In genomic region chr5:119131530-119132313, GRCh38 we compare ENCODE assay signal across 17 cellular contexts.
DNase-seq lines count a peak whose midpoint lies in the region; ATAC-seq and TF ChIP-seq lines count a peak whose summit lies in the region.
"Had no signal": no experiment of that assay in that cellular context is flagged by ENCODE, and none has a peak within 500 bp of the region (broad histone marks: within the 10 kb centered on the region; RNA-seq: fewer than 3 reads in every experiment).

No MANE protein-coding gene starts in this region.

- H3K4me1 ChIP-seq in IMR-90 (ENCODE audit: control insufficient read depth, insufficient read depth, low read length) (no peaks in the 10 kb centered on the region), vagina (no peaks in the 10 kb centered on the region)

- no peak overlapping the region for H3K56ac ChIP-seq in IMR-90 (ENCODE audit: extremely low read depth, insufficient read depth, low read length)

- no peak overlapping the region for H3K14ac ChIP-seq in IMR-90 (replicated peaks; ENCODE audit: low read depth, low read length)

- H3K4ac ChIP-seq in IMR-90 (ENCODE audit: low read depth, low read length) = no peak overlapping the region

- no peaks in the 10 kb centered on the region for H3K9me1 ChIP-seq in IMR-90 (ENCODE audit: insufficient read depth, low read length)

- no peak overlapping the region for H2AK5ac ChIP-seq in IMR-90 (ENCODE audit: low read depth, low read length)

- no peak for TF ChIP-seq RAD21 in IMR-90 (IDR thresholded peaks at IDR 0.05; ENCODE audit: low read length)

- POLR2A ChIA-PET in IMR-90 (lab: Charles Lee; ENCODE audit: unreplicated experiment) = no interaction called here

- H3K4me3 ChIP-seq in IMR-90 (ENCODE audit: insufficient read depth, low read depth, low read length) (no peak overlapping the region), retinal pigment epithelial cell (ENCODE audit: low read length) (no peak overlapping the region), vagina (no peak overlapping the region)
- H3K4me3 ChIP-seq: GM23338 had no signal

- DNase-seq in AG08396 (ENCODE audit: low spot score) = peak; percentile 7
- DNase-seq in IMR-90 = peak; percentile 19
- DNase-seq in glomerular visceral epithelial cell (ENCODE audit: extremely low spot score) = peak; percentile 24
- peak; percentile 19 for DNase-seq in retinal pigment epithelial cell (ENCODE audit: low read depth)
- DNase-seq in vagina (ENCODE audit: extremely low spot score in 2 of 2) = no peak
- no peak for DNase-seq in left ventricle myocardium superior
- DNase-seq in iPS-NIHi11 (ENCODE audit: low spot score) = no peak
- DNase-seq: AML-193, COR-L47, KG1, NCI-H1048, NCI-H1436 treated with DMSO at 0.1 percent for 48 hours, NCI-H2081, NCI-H510A, NCI-H774 had no signal

- H3K36me3 ChIP-seq in IMR-90 (ENCODE audit: control insufficient read depth, insufficient read depth, low read length) (peaks cover 8% of the 10 kb centered on the region; the same call in 1 of the 2 replicates), vagina (peaks cover 0 to 39% of the 10 kb centered on the region in 2 donors)

- H4K5ac ChIP-seq in IMR-90 (ENCODE audit: low read depth, low read length) = no peak overlapping the region

- in situ Hi-C loops in IMR-90 (cut with MboI; ENCODE audit: low sequenced_read_pairs) = no loop called here

- H3K27me3 ChIP-seq in IMR-90 (ENCODE audit: control insufficient read depth, insufficient read depth, low read length) (no peaks in the 10 kb centered on the region), vagina (no peaks in the 10 kb centered on the region)

- ATAC-seq in IMR-90 (ENCODE audit: low read depth) (no peak), left ventricle myocardium superior (no peak)
- ATAC-seq: GM23338, HCT116 had no signal

- H3K9me3 ChIP-seq in IMR-90 (ENCODE audit: control insufficient read depth, insufficient read depth, low read length) (no peaks in the 10 kb centered on the region), vagina (no peaks in the 10 kb centered on the region)

- no peaks in the 10 kb centered on the region for H3K79me1 ChIP-seq in IMR-90 (ENCODE audit: low read depth in 1 of 2, low read length in 2 of 2)

- no TSS peak for BruUV-seq in IMR-90 (replicated peaks; lab: Mats Ljungman, UMichigan)

- no peak overlapping the region for H2BK20ac ChIP-seq in IMR-90 (ENCODE audit: low read depth, low read length)

- intact Hi-C loops in IMR-90 (cut with micrococcal nuclease) = no loop called here
- intact Hi-C loops in vagina (cut with DNase I) = no loop called here
- intact Hi-C loops in left ventricle myocardium superior (cut with micrococcal nuclease) = no loop called here

- no peak overlapping the region for H3K9ac ChIP-seq in IMR-90 (ENCODE audit: low read depth, low read length)

- no peak overlapping the region for H2BK120ac ChIP-seq in IMR-90 (ENCODE audit: low read depth, low read length)

- no peak for TF ChIP-seq CTCF in IMR-90 (conservative IDR thresholded peaks at IDR 0.05; ENCODE audit: low read depth, low read length)
- no peak for TF ChIP-seq CTCF in retinal pigment epithelial cell (conservative IDR thresholded peaks at IDR 0.05; ENCODE audit: low read depth, low read length)
- no peak for TF ChIP-seq CTCF in vagina (IDR thresholded peaks at IDR 0.05)

- H2BK5ac ChIP-seq in IMR-90 (ENCODE audit: low read depth, low read length, poor library complexity, severe bottlenecking) = no peak overlapping the region

- H4K91ac ChIP-seq in IMR-90 (ENCODE audit: insufficient read depth, low read depth, low read length) = no peak overlapping the region

- dilution Hi-C loops in IMR-90 (cut with HindIII; ENCODE audit: low sequenced_read_pairs, unreplicated experiment) = no loop called here

- no peak overlapping the region for H3K4me2 ChIP-seq in IMR-90 (ENCODE audit: low read depth, low read length)
- H3K4me2 ChIP-seq: GM23338 had no signal

- no peak overlapping the region for H3K18ac ChIP-seq in IMR-90 (ENCODE audit: low read depth, low read length)

- CTCF ChIA-PET in IMR-90 (lab: Yijun Ruan, JAX) = no interaction called here

- H3K23ac ChIP-seq in IMR-90 (ENCODE audit: low read depth, low read length) = no peak overlapping the region

- H2AFZ ChIP-seq in IMR-90 (replicated peaks; ENCODE audit: low read length, poor library complexity) = no peak overlapping the region
- H2AFZ ChIP-seq: GM23338 had no signal

- WGBS in IMR-90 (ENCODE audit: extremely low coverage in 2 of 2, insufficient read length in 1 of 2), 2 experiments = no CpG with 5 or more reads among the region's 2 CpGs

- no peak overlapping the region for H3K27ac ChIP-seq in IMR-90 (ENCODE audit: insufficient read depth, low read length)
- no peak overlapping the region for H3K27ac ChIP-seq in vagina

- no peak overlapping the region for H2AK9ac ChIP-seq in IMR-90 (replicated peaks; ENCODE audit: low read depth, low read length, poor library complexity)

- H4K20me1 ChIP-seq in IMR-90 (ENCODE audit: insufficient read depth, low read length) = no peaks in the 10 kb centered on the region

- TF ChIP-seq POLR2A in IMR-90 (IDR thresholded peaks at IDR 0.05; ENCODE audit: low read depth, low read length) = no peak
- TF ChIP-seq POLR2A in vagina (IDR thresholded peaks at IDR 0.05) = no peak

- no peak overlapping the region for H4K8ac ChIP-seq in IMR-90 (ENCODE audit: low read depth in 2 of 2, low read length in 2 of 2)

- H2BK15ac ChIP-seq in IMR-90 (ENCODE audit: low read depth, low read length) = no peak overlapping the region

TF ChIP-seq in IMR-90, 13 proteins besides CTCF, POLR2A, EP300 and RAD21:
- TF ChIP-seq NFE2L2 (IDR thresholded peaks at IDR 0.05; ENCODE audit: low read depth, low read length) (no peak), USF2 (IDR thresholded peaks at IDR 0.05; ENCODE audit: low read depth, low read length) (no peak), MAFK (IDR thresholded peaks at IDR 0.05; ENCODE audit: low read depth, low read length) (no peak), RCOR1 (IDR thresholded peaks at IDR 0.05; ENCODE audit: insufficient replicate concordance, low read length) (no peak), CHD1 (IDR thresholded peaks at IDR 0.05; ENCODE audit: low read depth, low read length) (no peak), SMC3 (IDR thresholded peaks at IDR 0.05; ENCODE audit: low read depth, low read length) (no peak), CEBPB (IDR thresholded peaks at IDR 0.05; ENCODE audit: low read depth, low read length) (no peak), MAZ (IDR thresholded peaks at IDR 0.05; ENCODE audit: borderline replicate concordance, low read depth, low read length) (no peak), FOS (IDR thresholded peaks at IDR 0.05; ENCODE audit: low read depth, low read length) (no peak), BHLHE40 (IDR thresholded peaks at IDR 0.05; ENCODE audit: low read depth, low read length) (no peak), ELK1 (IDR thresholded peaks at IDR 0.05; ENCODE audit: borderline replicate concordance, low read depth, low read length) (no peak), RFX5 (IDR thresholded peaks at IDR 0.05; ENCODE audit: low read depth, low read length) (no peak), MXI1 (IDR thresholded peaks at IDR 0.05; ENCODE audit: borderline replicate concordance, low read depth, low read length) (no peak)

Comparison
In these comparisons a context has a peak if more than half of its experiments do, and no peak if none do; other contexts are left out.
1. DNase-seq: peak in AG08396 (single experiment), IMR-90 (single experiment), glomerular visceral epithelial cell (single experiment) and retinal pigment epithelial cell (single experiment); none in vagina (0 of 2), left ventricle myocardium superior (single experiment) and iPS-NIHi11 (single experiment).